Comparison of ENCODE assay signal across 1 cellular context in the genomic region with DNA sequence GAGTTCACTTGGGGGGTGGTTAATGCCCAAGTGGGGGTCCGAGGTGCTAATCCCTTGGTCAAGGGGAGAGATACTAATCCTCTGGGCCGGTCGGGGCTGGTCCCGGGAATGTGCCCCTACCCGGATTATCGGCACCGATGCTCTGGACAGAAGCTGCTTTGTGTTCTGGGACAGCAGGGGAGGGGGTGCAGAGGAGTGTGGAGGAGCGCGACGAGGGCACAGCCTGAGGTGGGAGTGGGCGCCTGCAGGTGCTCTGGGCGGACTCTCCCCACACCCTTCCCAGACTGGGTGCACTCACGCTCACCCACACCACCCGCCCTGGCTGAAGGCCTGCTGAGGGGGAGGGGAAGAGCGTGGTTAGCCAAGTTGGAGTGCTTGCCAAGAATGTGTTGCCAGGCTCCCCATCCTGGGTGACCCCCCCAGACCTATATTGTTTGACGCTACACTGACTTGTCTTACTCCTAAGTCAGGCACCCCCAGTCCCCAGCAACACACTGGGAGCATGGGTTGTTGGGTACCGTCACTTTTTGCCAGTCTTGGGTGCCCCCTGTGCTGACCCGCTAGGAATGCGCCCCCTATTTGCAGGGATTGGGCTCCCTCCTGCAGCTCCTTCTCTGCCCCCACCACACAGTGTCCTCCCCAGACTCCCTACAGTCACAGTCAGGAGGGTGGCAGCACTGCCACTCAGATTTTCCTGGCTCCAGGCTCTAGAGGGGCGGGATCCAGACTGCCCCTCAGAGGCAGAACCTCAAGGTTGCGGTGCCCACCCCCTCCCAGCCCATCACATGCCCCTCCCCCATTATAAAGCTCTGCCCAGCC.
TF ChIP-seq lines count a peak whose summit lies in the region.

No MANE protein-coding gene starts in this region.

TF ChIP-seq in K562, 482 proteins besides CTCF, POLR2A, EP300 and RAD21 (continued from another document and continues in another):
- TF ChIP-seq, protein P1, sequence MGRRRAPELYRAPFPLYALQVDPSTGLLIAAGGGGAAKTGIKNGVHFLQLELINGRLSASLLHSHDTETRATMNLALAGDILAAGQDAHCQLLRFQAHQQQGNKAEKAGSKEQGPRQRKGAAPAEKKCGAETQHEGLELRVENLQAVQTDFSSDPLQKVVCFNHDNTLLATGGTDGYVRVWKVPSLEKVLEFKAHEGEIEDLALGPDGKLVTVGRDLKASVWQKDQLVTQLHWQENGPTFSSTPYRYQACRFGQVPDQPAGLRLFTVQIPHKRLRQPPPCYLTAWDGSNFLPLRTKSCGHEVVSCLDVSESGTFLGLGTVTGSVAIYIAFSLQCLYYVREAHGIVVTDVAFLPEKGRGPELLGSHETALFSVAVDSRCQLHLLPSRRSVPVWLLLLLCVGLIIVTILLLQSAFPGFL (CRISPR knock-in tag; IDR thresholded peaks at IDR 0.05): no peak
- TF ChIP-seq ZNF143 (CRISPR knock-in tag; IDR thresholded peaks at IDR 0.05) (no peak), MEF2D (tag; conservative IDR thresholded peaks at IDR 0.05; ENCODE audit: low read depth) (no peak), ATF7 (IDR thresholded peaks at IDR 0.05) (no peak), TEAD2 (tag; IDR thresholded peaks at IDR 0.05) (no peak), POLR3A (IDR thresholded peaks at IDR 0.05; ENCODE audit: borderline replicate concordance, extremely low read depth, insufficient read depth, insufficient read length) (no peak), KDM4B (IDR thresholded peaks at IDR 0.05; ENCODE audit: borderline replicate concordance in 2 of 2, low read depth in 1 of 2) (no peak; a peak in 1 of 4 replicates), MIER1 (IDR thresholded peaks at IDR 0.05; ENCODE audit: low read depth) (no peak), PURB (CRISPR knock-in tag; IDR thresholded peaks at IDR 0.05; ENCODE audit: low read depth) (no peak), GTF2F1 (IDR thresholded peaks at IDR 0.05; ENCODE audit: low read depth, low read length) (no peak), SRSF1 (IDR thresholded peaks at IDR 0.05; ENCODE audit: low read depth, low read length) (no peak), CC2D1A (IDR thresholded peaks at IDR 0.05) (no peak), NUFIP1 (IDR thresholded peaks at IDR 0.05; ENCODE audit: partially characterized antibody) (no peak), ZNF444 (CRISPR knock-in tag; IDR thresholded peaks at IDR 0.05) (no peak), MTA3 (IDR thresholded peaks at IDR 0.05; ENCODE audit: borderline replicate concordance) (no peak), EHMT2 (IDR thresholded peaks at IDR 0.05) (no peak), ZC3H4 (CRISPR knock-in tag; IDR thresholded peaks at IDR 0.05; ENCODE audit: borderline replicate concordance) (no peak), PRPF4 (IDR thresholded peaks at IDR 0.05; ENCODE audit: insufficient read depth, low read depth, low read length, poor library complexity, severe bottlenecking) (no peak), GTF2E2 (tag; IDR thresholded peaks at IDR 0.05) (no peak), KLF6 (CRISPR knock-in tag; IDR thresholded peaks at IDR 0.05; ENCODE audit: borderline replicate concordance) (no peak), SIX5 (IDR thresholded peaks at IDR 0.05; ENCODE audit: borderline replicate concordance in 1 of 2, insufficient read depth in 1 of 2, low read depth in 1 of 2, low read length in 2 of 2) (no peak)
- TF ChIP-seq, protein P2, sequence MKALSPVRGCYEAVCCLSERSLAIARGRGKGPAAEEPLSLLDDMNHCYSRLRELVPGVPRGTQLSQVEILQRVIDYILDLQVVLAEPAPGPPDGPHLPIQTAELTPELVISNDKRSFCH (CRISPR knock-in tag; IDR thresholded peaks at IDR 0.05): no peak
- TF ChIP-seq, protein P2 (tag; IDR thresholded peaks at IDR 0.05): no peak
- TF ChIP-seq, protein P3, sequence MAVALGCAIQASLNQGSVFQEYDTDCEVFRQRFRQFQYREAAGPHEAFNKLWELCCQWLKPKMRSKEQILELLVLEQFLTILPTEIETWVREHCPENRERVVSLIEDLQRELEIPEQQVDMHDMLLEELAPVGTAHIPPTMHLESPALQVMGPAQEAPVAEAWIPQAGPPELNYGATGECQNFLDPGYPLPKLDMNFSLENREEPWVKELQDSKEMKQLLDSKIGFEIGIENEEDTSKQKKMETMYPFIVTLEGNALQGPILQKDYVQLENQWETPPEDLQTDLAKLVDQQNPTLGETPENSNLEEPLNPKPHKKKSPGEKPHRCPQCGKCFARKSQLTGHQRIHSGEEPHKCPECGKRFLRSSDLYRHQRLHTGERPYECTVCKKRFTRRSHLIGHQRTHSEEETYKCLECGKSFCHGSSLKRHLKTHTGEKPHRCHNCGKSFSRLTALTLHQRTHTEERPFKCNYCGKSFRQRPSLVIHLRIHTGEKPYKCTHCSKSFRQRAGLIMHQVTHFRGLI (CRISPR knock-in tag; IDR thresholded peaks at IDR 0.05): no peak
- TF ChIP-seq, protein P4, sequence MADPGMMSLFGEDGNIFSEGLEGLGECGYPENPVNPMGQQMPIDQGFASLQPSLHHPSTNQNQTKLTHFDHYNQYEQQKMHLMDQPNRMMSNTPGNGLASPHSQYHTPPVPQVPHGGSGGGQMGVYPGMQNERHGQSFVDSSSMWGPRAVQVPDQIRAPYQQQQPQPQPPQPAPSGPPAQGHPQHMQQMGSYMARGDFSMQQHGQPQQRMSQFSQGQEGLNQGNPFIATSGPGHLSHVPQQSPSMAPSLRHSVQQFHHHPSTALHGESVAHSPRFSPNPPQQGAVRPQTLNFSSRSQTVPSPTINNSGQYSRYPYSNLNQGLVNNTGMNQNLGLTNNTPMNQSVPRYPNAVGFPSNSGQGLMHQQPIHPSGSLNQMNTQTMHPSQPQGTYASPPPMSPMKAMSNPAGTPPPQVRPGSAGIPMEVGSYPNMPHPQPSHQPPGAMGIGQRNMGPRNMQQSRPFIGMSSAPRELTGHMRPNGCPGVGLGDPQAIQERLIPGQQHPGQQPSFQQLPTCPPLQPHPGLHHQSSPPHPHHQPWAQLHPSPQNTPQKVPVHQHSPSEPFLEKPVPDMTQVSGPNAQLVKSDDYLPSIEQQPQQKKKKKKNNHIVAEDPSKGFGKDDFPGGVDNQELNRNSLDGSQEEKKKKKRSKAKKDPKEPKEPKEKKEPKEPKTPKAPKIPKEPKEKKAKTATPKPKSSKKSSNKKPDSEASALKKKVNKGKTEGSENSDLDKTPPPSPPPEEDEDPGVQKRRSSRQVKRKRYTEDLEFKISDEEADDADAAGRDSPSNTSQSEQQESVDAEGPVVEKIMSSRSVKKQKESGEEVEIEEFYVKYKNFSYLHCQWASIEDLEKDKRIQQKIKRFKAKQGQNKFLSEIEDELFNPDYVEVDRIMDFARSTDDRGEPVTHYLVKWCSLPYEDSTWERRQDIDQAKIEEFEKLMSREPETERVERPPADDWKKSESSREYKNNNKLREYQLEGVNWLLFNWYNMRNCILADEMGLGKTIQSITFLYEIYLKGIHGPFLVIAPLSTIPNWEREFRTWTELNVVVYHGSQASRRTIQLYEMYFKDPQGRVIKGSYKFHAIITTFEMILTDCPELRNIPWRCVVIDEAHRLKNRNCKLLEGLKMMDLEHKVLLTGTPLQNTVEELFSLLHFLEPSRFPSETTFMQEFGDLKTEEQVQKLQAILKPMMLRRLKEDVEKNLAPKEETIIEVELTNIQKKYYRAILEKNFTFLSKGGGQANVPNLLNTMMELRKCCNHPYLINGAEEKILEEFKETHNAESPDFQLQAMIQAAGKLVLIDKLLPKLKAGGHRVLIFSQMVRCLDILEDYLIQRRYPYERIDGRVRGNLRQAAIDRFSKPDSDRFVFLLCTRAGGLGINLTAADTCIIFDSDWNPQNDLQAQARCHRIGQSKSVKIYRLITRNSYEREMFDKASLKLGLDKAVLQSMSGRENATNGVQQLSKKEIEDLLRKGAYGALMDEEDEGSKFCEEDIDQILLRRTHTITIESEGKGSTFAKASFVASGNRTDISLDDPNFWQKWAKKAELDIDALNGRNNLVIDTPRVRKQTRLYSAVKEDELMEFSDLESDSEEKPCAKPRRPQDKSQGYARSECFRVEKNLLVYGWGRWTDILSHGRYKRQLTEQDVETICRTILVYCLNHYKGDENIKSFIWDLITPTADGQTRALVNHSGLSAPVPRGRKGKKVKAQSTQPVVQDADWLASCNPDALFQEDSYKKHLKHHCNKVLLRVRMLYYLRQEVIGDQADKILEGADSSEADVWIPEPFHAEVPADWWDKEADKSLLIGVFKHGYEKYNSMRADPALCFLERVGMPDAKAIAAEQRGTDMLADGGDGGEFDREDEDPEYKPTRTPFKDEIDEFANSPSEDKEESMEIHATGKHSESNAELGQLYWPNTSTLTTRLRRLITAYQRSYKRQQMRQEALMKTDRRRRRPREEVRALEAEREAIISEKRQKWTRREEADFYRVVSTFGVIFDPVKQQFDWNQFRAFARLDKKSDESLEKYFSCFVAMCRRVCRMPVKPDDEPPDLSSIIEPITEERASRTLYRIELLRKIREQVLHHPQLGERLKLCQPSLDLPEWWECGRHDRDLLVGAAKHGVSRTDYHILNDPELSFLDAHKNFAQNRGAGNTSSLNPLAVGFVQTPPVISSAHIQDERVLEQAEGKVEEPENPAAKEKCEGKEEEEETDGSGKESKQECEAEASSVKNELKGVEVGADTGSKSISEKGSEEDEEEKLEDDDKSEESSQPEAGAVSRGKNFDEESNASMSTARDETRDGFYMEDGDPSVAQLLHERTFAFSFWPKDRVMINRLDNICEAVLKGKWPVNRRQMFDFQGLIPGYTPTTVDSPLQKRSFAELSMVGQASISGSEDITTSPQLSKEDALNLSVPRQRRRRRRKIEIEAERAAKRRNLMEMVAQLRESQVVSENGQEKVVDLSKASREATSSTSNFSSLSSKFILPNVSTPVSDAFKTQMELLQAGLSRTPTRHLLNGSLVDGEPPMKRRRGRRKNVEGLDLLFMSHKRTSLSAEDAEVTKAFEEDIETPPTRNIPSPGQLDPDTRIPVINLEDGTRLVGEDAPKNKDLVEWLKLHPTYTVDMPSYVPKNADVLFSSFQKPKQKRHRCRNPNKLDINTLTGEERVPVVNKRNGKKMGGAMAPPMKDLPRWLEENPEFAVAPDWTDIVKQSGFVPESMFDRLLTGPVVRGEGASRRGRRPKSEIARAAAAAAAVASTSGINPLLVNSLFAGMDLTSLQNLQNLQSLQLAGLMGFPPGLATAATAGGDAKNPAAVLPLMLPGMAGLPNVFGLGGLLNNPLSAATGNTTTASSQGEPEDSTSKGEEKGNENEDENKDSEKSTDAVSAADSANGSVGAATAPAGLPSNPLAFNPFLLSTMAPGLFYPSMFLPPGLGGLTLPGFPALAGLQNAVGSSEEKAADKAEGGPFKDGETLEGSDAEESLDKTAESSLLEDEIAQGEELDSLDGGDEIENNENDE (IDR thresholded peaks at IDR 0.05; ENCODE audit: low read depth, low read length): peak; percentile 33
- TF ChIP-seq, protein P5, sequence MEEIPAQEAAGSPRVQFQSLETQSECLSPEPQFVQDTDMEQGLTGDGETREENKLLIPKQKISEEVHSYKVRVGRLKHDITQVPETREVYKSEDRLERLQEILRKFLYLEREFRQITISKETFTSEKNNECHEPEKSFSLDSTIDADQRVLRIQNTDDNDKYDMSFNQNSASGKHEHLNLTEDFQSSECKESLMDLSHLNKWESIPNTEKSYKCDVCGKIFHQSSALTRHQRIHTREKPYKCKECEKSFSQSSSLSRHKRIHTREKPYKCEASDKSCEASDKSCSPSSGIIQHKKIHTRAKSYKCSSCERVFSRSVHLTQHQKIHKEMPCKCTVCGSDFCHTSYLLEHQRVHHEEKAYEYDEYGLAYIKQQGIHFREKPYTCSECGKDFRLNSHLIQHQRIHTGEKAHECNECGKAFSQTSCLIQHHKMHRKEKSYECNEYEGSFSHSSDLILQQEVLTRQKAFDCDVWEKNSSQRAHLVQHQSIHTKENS (CRISPR knock-in tag; IDR thresholded peaks at IDR 0.05): no peak
- TF ChIP-seq, protein P6, sequence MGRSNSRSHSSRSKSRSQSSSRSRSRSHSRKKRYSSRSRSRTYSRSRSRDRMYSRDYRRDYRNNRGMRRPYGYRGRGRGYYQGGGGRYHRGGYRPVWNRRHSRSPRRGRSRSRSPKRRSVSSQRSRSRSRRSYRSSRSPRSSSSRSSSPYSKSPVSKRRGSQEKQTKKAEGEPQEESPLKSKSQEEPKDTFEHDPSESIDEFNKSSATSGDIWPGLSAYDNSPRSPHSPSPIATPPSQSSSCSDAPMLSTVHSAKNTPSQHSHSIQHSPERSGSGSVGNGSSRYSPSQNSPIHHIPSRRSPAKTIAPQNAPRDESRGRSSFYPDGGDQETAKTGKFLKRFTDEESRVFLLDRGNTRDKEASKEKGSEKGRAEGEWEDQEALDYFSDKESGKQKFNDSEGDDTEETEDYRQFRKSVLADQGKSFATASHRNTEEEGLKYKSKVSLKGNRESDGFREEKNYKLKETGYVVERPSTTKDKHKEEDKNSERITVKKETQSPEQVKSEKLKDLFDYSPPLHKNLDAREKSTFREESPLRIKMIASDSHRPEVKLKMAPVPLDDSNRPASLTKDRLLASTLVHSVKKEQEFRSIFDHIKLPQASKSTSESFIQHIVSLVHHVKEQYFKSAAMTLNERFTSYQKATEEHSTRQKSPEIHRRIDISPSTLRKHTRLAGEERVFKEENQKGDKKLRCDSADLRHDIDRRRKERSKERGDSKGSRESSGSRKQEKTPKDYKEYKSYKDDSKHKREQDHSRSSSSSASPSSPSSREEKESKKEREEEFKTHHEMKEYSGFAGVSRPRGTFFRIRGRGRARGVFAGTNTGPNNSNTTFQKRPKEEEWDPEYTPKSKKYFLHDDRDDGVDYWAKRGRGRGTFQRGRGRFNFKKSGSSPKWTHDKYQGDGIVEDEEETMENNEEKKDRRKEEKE (IDR thresholded peaks at IDR 0.05; ENCODE audit: borderline replicate concordance in 1 of 2, control insufficient read depth in 1 of 2, low read depth in 2 of 2, low read length in 1 of 2): no peak
- TF ChIP-seq, protein P7, sequence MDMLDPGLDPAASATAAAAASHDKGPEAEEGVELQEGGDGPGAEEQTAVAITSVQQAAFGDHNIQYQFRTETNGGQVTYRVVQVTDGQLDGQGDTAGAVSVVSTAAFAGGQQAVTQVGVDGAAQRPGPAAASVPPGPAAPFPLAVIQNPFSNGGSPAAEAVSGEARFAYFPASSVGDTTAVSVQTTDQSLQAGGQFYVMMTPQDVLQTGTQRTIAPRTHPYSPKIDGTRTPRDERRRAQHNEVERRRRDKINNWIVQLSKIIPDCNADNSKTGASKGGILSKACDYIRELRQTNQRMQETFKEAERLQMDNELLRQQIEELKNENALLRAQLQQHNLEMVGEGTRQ (CRISPR knock-in tag; IDR thresholded peaks at IDR 0.05): no peak
- TF ChIP-seq, protein P8, sequence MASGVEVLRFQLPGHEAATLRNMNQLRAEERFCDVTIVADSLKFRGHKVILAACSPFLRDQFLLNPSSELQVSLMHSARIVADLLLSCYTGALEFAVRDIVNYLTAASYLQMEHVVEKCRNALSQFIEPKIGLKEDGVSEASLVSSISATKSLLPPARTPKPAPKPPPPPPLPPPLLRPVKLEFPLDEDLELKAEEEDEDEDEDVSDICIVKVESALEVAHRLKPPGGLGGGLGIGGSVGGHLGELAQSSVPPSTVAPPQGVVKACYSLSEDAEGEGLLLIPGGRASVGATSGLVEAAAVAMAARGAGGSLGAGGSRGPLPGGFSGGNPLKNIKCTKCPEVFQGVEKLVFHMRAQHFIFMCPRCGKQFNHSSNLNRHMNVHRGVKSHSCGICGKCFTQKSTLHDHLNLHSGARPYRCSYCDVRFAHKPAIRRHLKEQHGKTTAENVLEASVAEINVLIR (CRISPR knock-in tag; IDR thresholded peaks at IDR 0.05): no peak
